9 cellular contexts compared by ENCODE assay signal in the genomic region with DNA sequence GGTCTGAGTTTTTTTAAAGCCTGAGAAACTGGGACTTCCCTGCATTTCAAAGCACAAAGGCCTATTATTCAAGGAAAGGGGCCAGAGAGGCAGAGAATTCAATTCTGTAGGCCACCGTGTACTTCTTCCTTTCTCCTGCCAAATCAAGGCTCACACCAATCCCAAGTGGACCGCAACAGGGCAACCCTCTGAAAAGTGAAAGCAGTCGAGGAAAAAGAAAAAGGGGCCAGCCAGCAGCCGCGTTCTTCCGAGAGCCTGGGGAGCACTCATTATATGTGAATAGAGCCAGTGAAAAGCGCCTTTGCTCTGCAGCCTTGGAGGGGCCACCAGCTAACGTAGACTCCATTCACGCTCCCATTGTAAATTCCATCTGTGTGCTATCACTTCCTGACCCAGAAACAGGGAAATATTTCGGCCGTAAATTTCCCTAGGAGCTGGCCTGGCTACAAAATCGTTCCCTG. TPM values are rescaled to one million over a fixed set of nuclear protein-coding genes. Genes with fewer than 3 reads are reported as not detected.
DNase-seq lines count a peak whose midpoint lies in the region; ATAC-seq and TF ChIP-seq lines count a peak whose summit lies in the region.
"Had no signal": no experiment of that assay in that cellular context is flagged by ENCODE, and none has a peak within 500 bp of the region (broad histone marks: within the 10 kb centered on the region; RNA-seq: fewer than 3 reads in every experiment).

No MANE protein-coding gene starts in this region.

- H3K27me3 ChIP-seq in SJCRH30: peaks cover 23% of the 10 kb centered on the region
- no peaks in the 10 kb centered on the region for H3K27me3 ChIP-seq in Karpas-422 (ENCODE audit: low read length)

- H3K27ac ChIP-seq in SJCRH30: peak overlapping the region; percentile 27; the same call in 1 of the 2 replicates
- peak overlapping the region; percentile 44 for H3K27ac ChIP-seq in urinary bladder (ENCODE audit: low read depth)
- H3K27ac ChIP-seq in Karpas-422 (ENCODE audit: low read length): no peak overlapping the region
- H3K27ac ChIP-seq: neutrophil had no signal

- H3K9ac ChIP-seq in Karpas-422 (ENCODE audit: low read length): no peak overlapping the region

- no peak overlapping the region for H3K4me2 ChIP-seq in Karpas-422 (ENCODE audit: low read depth, low read length, poor library complexity, severe bottlenecking)

- no peaks in the 10 kb centered on the region for H3K9me2 ChIP-seq in Karpas-422 (replicated peaks; ENCODE audit: insufficient read depth, low read length)

- no peaks in the 10 kb centered on the region for H3K79me2 ChIP-seq in Karpas-422 (ENCODE audit: low read length)

- no peak for TF ChIP-seq CTCF in fibroblast of mammary gland (conservative IDR thresholded peaks at IDR 0.05; ENCODE audit: control insufficient read depth, insufficient read depth, low read depth, low read length)

- H3K4me1 ChIP-seq in SJCRH30 (no peaks in the 10 kb centered on the region), urinary bladder (ENCODE audit: insufficient read depth) (no peaks in the 10 kb centered on the region), Karpas-422 (ENCODE audit: low read length) (no peaks in the 10 kb centered on the region)

- ATAC-seq in HG02610 (IDR thresholded peaks at IDR 0.05; ENCODE audit: unreplicated experiment): no peak
- no peak for ATAC-seq in HG03175 (IDR thresholded peaks at IDR 0.05; ENCODE audit: unreplicated experiment)

- H3K36me3 ChIP-seq in SJCRH30 (no peaks in the 10 kb centered on the region; the same call in 1 of the 2 replicates), urinary bladder (ENCODE audit: insufficient read depth) (no peaks in the 10 kb centered on the region), Karpas-422 (ENCODE audit: insufficient read depth, low read length) (no peaks in the 10 kb centered on the region)
- H3K36me3 ChIP-seq: neutrophil had no signal

- DNase-seq in SJCRH30 (peak; percentile 15 to 51), fibroblast of mammary gland (ENCODE audit: low read depth) (peak; percentile 35), myocyte (ENCODE audit: low read depth) (peak; percentile 26), Karpas-422 (no peak)
- DNase-seq: activated T-cell treated with anti-CD3 and anti-CD28 coated beads, Interleukin-2, amount 50 U/mL, for 24 hours had no signal

- H4K20me1 ChIP-seq in Karpas-422 (ENCODE audit: insufficient read depth, low read depth, low read length): no peaks in the 10 kb centered on the region

- no peak overlapping the region for H2AFZ ChIP-seq in Karpas-422 (ENCODE audit: low read length)

- 10% methylated on average over 12 of the region's 12 CpGs for WGBS in urinary bladder

- peak overlapping the region; percentile 42 for H3K4me3 ChIP-seq in SJCRH30
- H3K4me3 ChIP-seq in fibroblast of mammary gland (ENCODE audit: control insufficient read depth, low read depth, low read length): peak overlapping the region; percentile 23
- peak overlapping the region; percentile 24 for H3K4me3 ChIP-seq in urinary bladder (ENCODE audit: low read depth, low read length)
- H3K4me3 ChIP-seq in Karpas-422 (ENCODE audit: low read length): no peak overlapping the region

- no peaks in the 10 kb centered on the region for H3K9me3 ChIP-seq in SJCRH30 (replicated peaks)
- no peaks in the 10 kb centered on the region for H3K9me3 ChIP-seq in Karpas-422 (ENCODE audit: low read length)
- H3K9me3 ChIP-seq: neutrophil had no signal

RNA-seq across cellular contexts. Expression of gene THUMPD3, which starts 45.9 kb away (rescaled TPM):
- 84.9 and 87.3 TPM in 2 replicates for total RNA-seq in SJCRH30 (2014; rRNA removed; shearing (Covaris generic))
- total RNA-seq in myocyte: 46.9 and 53.2 TPM in 2 replicates
- 36.3 TPM for polyA plus RNA-seq in myocyte (2012)
- total RNA-seq in urinary bladder: 49.0 TPM
- 32.2 TPM for polyA plus RNA-seq in urinary bladder
- total RNA-seq in Karpas-422 (2014; rRNA removed; shearing (Covaris generic); ENCODE audit: low replicate concordance): 28.2 and 50.4 TPM in 2 replicates
